ENCODE assay signal across 1 cellular context in the genomic region with DNA sequence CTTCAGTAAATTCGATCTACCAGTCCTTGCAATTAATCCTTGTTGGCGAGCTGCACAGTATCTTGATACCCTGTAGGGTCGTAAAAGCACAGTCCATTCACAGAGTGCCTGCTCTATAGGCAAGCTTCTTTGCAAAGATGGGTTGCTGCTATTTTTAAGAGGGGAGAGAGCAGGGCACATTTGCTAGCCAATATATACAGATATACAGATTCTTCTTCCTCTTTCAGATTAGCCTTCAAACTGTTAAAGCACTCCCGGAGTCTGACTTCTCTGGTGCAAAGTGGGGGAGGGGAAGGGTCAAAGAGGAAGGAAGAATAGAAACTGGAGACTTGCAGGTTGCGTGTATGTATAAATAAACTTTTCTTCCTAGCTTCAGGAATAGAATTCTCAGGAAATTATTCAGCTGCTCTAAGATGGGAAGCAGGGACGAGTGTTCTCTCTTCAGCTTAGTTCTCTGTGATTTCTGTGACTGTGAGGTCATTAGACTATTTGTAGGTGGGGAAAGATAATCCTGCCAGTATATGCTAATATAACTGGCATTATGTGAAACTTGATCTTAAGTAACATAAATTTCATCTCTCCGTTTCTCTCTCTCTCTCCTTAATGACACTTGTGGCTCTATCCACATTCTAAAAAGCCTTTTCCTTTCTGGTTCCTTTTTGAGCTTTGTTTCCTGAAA.
TF ChIP-seq lines count a peak whose summit lies in the region.

A gene with protein sequence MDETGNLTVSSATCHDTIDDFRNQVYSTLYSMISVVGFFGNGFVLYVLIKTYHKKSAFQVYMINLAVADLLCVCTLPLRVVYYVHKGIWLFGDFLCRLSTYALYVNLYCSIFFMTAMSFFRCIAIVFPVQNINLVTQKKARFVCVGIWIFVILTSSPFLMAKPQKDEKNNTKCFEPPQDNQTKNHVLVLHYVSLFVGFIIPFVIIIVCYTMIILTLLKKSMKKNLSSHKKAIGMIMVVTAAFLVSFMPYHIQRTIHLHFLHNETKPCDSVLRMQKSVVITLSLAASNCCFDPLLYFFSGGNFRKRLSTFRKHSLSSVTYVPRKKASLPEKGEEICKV (minus strand): TSS at position 242 of the 679 bp plus-strand sequence. CDS start 53,865 bp downstream, outside the sequence.

TF ChIP-seq in HepG2, 621 proteins besides CTCF, POLR2A, EP300 and RAD21:
- TF ChIP-seq, protein P1, sequence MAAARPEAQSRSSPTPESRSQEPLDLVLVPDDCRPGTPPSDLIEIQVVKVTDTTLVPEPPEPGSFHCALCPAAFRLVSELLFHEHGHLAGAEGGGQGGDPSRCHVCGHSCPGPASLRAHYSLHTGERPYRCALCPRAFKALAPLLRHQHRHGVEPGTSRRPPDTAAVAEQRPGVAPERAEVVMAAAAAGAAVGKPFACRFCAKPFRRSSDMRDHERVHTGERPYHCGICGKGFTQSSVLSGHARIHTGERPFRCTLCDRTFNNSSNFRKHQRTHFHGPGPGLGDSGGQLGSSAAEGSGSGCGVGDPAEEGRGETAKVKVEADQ (CRISPR knock-in tag; IDR thresholded peaks at IDR 0.05; ENCODE audit: borderline replicate concordance): no peak
- TF ChIP-seq RELA (CRISPR knock-in tag; IDR thresholded peaks at IDR 0.05): no peak
- TF ChIP-seq ZNF780A (CRISPR knock-in tag; IDR thresholded peaks at IDR 0.05): no peak
- no peak for TF ChIP-seq TOPORS (CRISPR knock-in tag; IDR thresholded peaks at IDR 0.05)
- no peak for TF ChIP-seq FOXO1 (CRISPR knock-in tag; IDR thresholded peaks at IDR 0.05)
- no peak for TF ChIP-seq HOXA3 (CRISPR knock-in tag; IDR thresholded peaks at IDR 0.05)
- no peak for TF ChIP-seq KDM5B (CRISPR knock-in tag; IDR thresholded peaks at IDR 0.05; ENCODE audit: borderline replicate concordance)
- no peak for TF ChIP-seq SOX13 (IDR thresholded peaks at IDR 0.05)
- TF ChIP-seq SOX13 (CRISPR knock-in tag; conservative IDR thresholded peaks at IDR 0.05 in 1 of 2, IDR thresholded peaks at IDR 0.05 in 1 of 2): no peak
- TF ChIP-seq, protein P2, sequence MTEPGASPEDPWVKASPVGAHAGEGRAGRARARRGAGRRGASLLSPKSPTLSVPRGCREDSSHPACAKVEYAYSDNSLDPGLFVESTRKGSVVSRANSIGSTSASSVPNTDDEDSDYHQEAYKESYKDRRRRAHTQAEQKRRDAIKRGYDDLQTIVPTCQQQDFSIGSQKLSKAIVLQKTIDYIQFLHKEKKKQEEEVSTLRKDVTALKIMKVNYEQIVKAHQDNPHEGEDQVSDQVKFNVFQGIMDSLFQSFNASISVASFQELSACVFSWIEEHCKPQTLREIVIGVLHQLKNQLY (CRISPR knock-in tag; IDR thresholded peaks at IDR 0.05): no peak
- TF ChIP-seq ZNF619 (CRISPR knock-in tag; IDR thresholded peaks at IDR 0.05): no peak
- no peak for TF ChIP-seq YEATS4 (CRISPR knock-in tag; IDR thresholded peaks at IDR 0.05; ENCODE audit: borderline replicate concordance)
